Comparison of ENCODE assay signal across 1 cellular context in genomic region chr17:31803494-31804213, GRCh38.
TF ChIP-seq lines count a peak whose summit lies in the region.

No MANE protein-coding gene starts in this region.

TF ChIP-seq in HepG2, 621 proteins besides CTCF, POLR2A, EP300 and RAD21 (continued from another document and continues in another):
- TF ChIP-seq, protein P1, sequence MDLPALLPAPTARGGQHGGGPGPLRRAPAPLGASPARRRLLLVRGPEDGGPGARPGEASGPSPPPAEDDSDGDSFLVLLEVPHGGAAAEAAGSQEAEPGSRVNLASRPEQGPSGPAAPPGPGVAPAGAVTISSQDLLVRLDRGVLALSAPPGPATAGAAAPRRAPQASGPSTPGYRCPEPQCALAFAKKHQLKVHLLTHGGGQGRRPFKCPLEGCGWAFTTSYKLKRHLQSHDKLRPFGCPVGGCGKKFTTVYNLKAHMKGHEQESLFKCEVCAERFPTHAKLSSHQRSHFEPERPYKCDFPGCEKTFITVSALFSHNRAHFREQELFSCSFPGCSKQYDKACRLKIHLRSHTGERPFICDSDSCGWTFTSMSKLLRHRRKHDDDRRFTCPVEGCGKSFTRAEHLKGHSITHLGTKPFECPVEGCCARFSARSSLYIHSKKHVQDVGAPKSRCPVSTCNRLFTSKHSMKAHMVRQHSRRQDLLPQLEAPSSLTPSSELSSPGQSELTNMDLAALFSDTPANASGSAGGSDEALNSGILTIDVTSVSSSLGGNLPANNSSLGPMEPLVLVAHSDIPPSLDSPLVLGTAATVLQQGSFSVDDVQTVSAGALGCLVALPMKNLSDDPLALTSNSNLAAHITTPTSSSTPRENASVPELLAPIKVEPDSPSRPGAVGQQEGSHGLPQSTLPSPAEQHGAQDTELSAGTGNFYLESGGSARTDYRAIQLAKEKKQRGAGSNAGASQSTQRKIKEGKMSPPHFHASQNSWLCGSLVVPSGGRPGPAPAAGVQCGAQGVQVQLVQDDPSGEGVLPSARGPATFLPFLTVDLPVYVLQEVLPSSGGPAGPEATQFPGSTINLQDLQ (CRISPR knock-in tag; IDR thresholded peaks at IDR 0.05), result no peak
- TF ChIP-seq ZNF24 (IDR thresholded peaks at IDR 0.05), result no peak
- no peak for TF ChIP-seq ZNF224 (CRISPR knock-in tag; IDR thresholded peaks at IDR 0.05)
- no peak for TF ChIP-seq MED13 (CRISPR knock-in tag; IDR thresholded peaks at IDR 0.05)
- TF ChIP-seq MBNL3 (CRISPR knock-in tag; conservative IDR thresholded peaks at IDR 0.05), result no peak
- TF ChIP-seq FOXM1 (CRISPR knock-in tag; IDR thresholded peaks at IDR 0.05), result no peak
- TF ChIP-seq NPAS2 (CRISPR knock-in tag; IDR thresholded peaks at IDR 0.05; ENCODE audit: borderline replicate concordance), result no peak
- TF ChIP-seq ZNF567 (CRISPR knock-in tag; IDR thresholded peaks at IDR 0.05; ENCODE audit: borderline replicate concordance), result no peak
- TF ChIP-seq ZNF775 (CRISPR knock-in tag; IDR thresholded peaks at IDR 0.05; ENCODE audit: borderline replicate concordance), result no peak
- TF ChIP-seq TBL1XR1 (IDR thresholded peaks at IDR 0.05; ENCODE audit: borderline replicate concordance, low read length, partially characterized antibody), result peak; percentile 63
- TF ChIP-seq MTA3 (CRISPR knock-in tag; IDR thresholded peaks at IDR 0.05), result no peak
- TF ChIP-seq NCOR1 (IDR thresholded peaks at IDR 0.05; ENCODE audit: borderline replicate concordance, low read length), result peak; percentile 91
- TF ChIP-seq PHF8 (CRISPR knock-in tag; IDR thresholded peaks at IDR 0.05), result no peak
- no peak for TF ChIP-seq ZSCAN20 (CRISPR knock-in tag; IDR thresholded peaks at IDR 0.05; ENCODE audit: borderline replicate concordance)
- peak; percentile 55; the same call in 1 of the 2 replicates for TF ChIP-seq PATZ1 (CRISPR knock-in tag; IDR thresholded peaks at IDR 0.05)
- no peak for TF ChIP-seq HIVEP1 (CRISPR knock-in tag; IDR thresholded peaks at IDR 0.05)
- no peak for TF ChIP-seq IKZF4 (CRISPR knock-in tag; IDR thresholded peaks at IDR 0.05; ENCODE audit: borderline replicate concordance, low read depth, not compliant biosample characterization)
- 0 out of 2 replicates have a peak, but pooled peaks have one; percentile 18 for TF ChIP-seq ADNP (CRISPR knock-in tag; IDR thresholded peaks at IDR 0.05)
- TF ChIP-seq, protein P2, sequence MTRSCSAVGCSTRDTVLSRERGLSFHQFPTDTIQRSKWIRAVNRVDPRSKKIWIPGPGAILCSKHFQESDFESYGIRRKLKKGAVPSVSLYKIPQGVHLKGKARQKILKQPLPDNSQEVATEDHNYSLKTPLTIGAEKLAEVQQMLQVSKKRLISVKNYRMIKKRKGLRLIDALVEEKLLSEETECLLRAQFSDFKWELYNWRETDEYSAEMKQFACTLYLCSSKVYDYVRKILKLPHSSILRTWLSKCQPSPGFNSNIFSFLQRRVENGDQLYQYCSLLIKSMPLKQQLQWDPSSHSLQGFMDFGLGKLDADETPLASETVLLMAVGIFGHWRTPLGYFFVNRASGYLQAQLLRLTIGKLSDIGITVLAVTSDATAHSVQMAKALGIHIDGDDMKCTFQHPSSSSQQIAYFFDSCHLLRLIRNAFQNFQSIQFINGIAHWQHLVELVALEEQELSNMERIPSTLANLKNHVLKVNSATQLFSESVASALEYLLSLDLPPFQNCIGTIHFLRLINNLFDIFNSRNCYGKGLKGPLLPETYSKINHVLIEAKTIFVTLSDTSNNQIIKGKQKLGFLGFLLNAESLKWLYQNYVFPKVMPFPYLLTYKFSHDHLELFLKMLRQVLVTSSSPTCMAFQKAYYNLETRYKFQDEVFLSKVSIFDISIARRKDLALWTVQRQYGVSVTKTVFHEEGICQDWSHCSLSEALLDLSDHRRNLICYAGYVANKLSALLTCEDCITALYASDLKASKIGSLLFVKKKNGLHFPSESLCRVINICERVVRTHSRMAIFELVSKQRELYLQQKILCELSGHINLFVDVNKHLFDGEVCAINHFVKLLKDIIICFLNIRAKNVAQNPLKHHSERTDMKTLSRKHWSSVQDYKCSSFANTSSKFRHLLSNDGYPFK (CRISPR knock-in tag; IDR thresholded peaks at IDR 0.05; ENCODE audit: borderline replicate concordance), result no peak
- TF ChIP-seq ZNF446 (CRISPR knock-in tag; IDR thresholded peaks at IDR 0.05), result no peak
- no peak for TF ChIP-seq ZNF782 (CRISPR knock-in tag; IDR thresholded peaks at IDR 0.05; ENCODE audit: borderline replicate concordance)
- TF ChIP-seq TAF15 (IDR thresholded peaks at IDR 0.05; ENCODE audit: low read depth, low read length, poor library complexity, severe bottlenecking), result no peak
- no peak for TF ChIP-seq ZNF274 (CRISPR knock-in tag; IDR thresholded peaks at IDR 0.05)
- TF ChIP-seq ZNF839 (CRISPR knock-in tag; IDR thresholded peaks at IDR 0.05; ENCODE audit: borderline replicate concordance), result no peak
- TF ChIP-seq ZFP90 (CRISPR knock-in tag; IDR thresholded peaks at IDR 0.05; ENCODE audit: borderline replicate concordance), result no peak; the same call in 1 of the 2 replicates
- TF ChIP-seq, protein P3, sequence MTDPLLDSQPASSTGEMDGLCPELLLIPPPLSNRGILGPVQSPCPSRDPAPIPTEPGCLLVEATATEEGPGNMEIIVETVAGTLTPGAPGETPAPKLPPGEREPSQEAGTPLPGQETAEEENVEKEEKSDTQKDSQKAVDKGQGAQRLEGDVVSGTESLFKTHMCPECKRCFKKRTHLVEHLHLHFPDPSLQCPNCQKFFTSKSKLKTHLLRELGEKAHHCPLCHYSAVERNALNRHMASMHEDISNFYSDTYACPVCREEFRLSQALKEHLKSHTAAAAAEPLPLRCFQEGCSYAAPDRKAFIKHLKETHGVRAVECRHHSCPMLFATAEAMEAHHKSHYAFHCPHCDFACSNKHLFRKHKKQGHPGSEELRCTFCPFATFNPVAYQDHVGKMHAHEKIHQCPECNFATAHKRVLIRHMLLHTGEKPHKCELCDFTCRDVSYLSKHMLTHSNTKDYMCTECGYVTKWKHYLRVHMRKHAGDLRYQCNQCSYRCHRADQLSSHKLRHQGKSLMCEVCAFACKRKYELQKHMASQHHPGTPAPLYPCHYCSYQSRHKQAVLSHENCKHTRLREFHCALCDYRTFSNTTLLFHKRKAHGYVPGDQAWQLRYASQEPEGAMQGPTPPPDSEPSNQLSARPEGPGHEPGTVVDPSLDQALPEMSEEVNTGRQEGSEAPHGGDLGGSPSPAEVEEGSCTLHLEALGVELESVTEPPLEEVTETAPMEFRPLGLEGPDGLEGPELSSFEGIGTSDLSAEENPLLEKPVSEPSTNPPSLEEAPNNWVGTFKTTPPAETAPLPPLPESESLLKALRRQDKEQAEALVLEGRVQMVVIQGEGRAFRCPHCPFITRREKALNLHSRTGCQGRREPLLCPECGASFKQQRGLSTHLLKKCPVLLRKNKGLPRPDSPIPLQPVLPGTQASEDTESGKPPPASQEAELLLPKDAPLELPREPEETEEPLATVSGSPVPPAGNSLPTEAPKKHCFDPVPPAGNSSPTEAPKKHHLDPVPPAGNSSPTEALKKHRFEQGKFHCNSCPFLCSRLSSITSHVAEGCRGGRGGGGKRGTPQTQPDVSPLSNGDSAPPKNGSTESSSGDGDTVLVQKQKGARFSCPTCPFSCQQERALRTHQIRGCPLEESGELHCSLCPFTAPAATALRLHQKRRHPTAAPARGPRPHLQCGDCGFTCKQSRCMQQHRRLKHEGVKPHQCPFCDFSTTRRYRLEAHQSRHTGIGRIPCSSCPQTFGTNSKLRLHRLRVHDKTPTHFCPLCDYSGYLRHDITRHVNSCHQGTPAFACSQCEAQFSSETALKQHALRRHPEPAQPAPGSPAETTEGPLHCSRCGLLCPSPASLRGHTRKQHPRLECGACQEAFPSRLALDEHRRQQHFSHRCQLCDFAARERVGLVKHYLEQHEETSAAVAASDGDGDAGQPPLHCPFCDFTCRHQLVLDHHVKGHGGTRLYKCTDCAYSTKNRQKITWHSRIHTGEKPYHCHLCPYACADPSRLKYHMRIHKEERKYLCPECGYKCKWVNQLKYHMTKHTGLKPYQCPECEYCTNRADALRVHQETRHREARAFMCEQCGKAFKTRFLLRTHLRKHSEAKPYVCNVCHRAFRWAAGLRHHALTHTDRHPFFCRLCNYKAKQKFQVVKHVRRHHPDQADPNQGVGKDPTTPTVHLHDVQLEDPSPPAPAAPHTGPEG (CRISPR knock-in tag; IDR thresholded peaks at IDR 0.05), result 0 out of 2 replicates have a peak, but pooled peaks have one; percentile 42
- no peak for TF ChIP-seq IKZF1 (IDR thresholded peaks at IDR 0.05)
- TF ChIP-seq SPEN (CRISPR knock-in tag; IDR thresholded peaks at IDR 0.05; ENCODE audit: low read depth), result peak; percentile 78; the same call in 1 of the 2 replicates
- TF ChIP-seq ZNF639 (CRISPR knock-in tag; conservative IDR thresholded peaks at IDR 0.05), result no peak; the same call in 1 of the 2 replicates
- no peak for TF ChIP-seq PAWR (CRISPR knock-in tag; IDR thresholded peaks at IDR 0.05; ENCODE audit: borderline replicate concordance)
- TF ChIP-seq, protein P4, sequence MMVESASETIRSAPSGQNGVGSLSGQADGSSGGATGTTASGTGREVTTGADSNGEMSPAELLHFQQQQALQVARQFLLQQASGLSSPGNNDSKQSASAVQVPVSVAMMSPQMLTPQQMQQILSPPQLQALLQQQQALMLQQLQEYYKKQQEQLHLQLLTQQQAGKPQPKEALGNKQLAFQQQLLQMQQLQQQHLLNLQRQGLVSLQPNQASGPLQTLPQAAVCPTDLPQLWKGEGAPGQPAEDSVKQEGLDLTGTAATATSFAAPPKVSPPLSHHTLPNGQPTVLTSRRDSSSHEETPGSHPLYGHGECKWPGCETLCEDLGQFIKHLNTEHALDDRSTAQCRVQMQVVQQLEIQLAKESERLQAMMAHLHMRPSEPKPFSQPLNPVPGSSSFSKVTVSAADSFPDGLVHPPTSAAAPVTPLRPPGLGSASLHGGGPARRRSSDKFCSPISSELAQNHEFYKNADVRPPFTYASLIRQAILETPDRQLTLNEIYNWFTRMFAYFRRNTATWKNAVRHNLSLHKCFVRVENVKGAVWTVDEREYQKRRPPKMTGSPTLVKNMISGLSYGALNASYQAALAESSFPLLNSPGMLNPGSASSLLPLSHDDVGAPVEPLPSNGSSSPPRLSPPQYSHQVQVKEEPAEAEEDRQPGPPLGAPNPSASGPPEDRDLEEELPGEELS (CRISPR knock-in tag; IDR thresholded peaks at IDR 0.05), result peak; percentile 100
- no peak for TF ChIP-seq ATRX (CRISPR knock-in tag; IDR thresholded peaks at IDR 0.05; ENCODE audit: borderline replicate concordance)
- no peak for TF ChIP-seq RNF2 (conservative IDR thresholded peaks at IDR 0.05; ENCODE audit: low read depth)
- TF ChIP-seq ZNF260 (CRISPR knock-in tag; IDR thresholded peaks at IDR 0.05; ENCODE audit: borderline replicate concordance, low read depth), result no peak
- no peak for TF ChIP-seq ZNF138 (CRISPR knock-in tag; IDR thresholded peaks at IDR 0.05; ENCODE audit: low read depth)
- TF ChIP-seq, protein P5, sequence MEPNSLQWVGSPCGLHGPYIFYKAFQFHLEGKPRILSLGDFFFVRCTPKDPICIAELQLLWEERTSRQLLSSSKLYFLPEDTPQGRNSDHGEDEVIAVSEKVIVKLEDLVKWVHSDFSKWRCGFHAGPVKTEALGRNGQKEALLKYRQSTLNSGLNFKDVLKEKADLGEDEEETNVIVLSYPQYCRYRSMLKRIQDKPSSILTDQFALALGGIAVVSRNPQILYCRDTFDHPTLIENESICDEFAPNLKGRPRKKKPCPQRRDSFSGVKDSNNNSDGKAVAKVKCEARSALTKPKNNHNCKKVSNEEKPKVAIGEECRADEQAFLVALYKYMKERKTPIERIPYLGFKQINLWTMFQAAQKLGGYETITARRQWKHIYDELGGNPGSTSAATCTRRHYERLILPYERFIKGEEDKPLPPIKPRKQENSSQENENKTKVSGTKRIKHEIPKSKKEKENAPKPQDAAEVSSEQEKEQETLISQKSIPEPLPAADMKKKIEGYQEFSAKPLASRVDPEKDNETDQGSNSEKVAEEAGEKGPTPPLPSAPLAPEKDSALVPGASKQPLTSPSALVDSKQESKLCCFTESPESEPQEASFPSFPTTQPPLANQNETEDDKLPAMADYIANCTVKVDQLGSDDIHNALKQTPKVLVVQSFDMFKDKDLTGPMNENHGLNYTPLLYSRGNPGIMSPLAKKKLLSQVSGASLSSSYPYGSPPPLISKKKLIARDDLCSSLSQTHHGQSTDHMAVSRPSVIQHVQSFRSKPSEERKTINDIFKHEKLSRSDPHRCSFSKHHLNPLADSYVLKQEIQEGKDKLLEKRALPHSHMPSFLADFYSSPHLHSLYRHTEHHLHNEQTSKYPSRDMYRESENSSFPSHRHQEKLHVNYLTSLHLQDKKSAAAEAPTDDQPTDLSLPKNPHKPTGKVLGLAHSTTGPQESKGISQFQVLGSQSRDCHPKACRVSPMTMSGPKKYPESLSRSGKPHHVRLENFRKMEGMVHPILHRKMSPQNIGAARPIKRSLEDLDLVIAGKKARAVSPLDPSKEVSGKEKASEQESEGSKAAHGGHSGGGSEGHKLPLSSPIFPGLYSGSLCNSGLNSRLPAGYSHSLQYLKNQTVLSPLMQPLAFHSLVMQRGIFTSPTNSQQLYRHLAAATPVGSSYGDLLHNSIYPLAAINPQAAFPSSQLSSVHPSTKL (CRISPR knock-in tag; IDR thresholded peaks at IDR 0.05), result peak; percentile 97
